34 cellular contexts compared by ENCODE assay signal in genomic region chr7:77476871-77477270, GRCh38.
"Had no signal": no experiment of that assay in that cellular context is flagged by ENCODE, and none has a peak within 500 bp of the region (broad histone marks: within the 10 kb centered on the region; RNA-seq: fewer than 3 reads in every experiment).

No MANE protein-coding gene starts in this region.

- DNase-seq: activated CD4-positive, alpha-beta memory T cell treated with anti-CD3 and anti-CD28 coated beads for 36 hours; activated CD4-positive, alpha-beta T cell treated with anti-CD3 and anti-CD28 coated beads for 1 hour; activated CD4-positive, alpha-beta T cell treated with anti-CD3 and anti-CD28 coated beads for 4 hours; activated CD4-positive, alpha-beta T cell treated with anti-CD3 and anti-CD28 coated beads, Interleukin-2, amount 50 U/mL, for 1 hour; activated CD8-positive, alpha-beta memory T cell treated with anti-CD3 and anti-CD28 coated beads, Interleukin-2, amount 10 ng/mL, durations not matched to agents 7 days and 5 days; activated CD8-positive, alpha-beta memory T cell treated with anti-CD3 and anti-CD28 coated beads, Interleukin-2, amount 50 U/mL, for 4 hours; activated CD8-positive, alpha-beta T cell treated with anti-CD3 and anti-CD28 coated beads, Interleukin-2, amount 10 ng/mL, durations not matched to agents 7 days and 5 days; activated effector memory CD4-positive, alpha-beta T cell treated with anti-CD3 and anti-CD28 coated beads, Interleukin-2, amount 50 U/mL, for 16 hours; activated naive CD4-positive, alpha-beta T cell treated with anti-CD3 and anti-CD28 coated beads for 36 hours; activated naive CD8-positive, alpha-beta T cell treated with anti-CD3 and anti-CD28 coated beads for 36 hours; activated naive CD8-positive, alpha-beta T cell treated with anti-CD3 and anti-CD28 coated beads, Interleukin-2, amount 50 U/mL, for 24 hours; activated T-cell treated with anti-CD3 and anti-CD28 coated beads, Interleukin-2, amount 50 U/mL, for 1 hour; activated T-cell treated with anti-CD3 and anti-CD28 coated beads, Interleukin-2, amount 50 U/mL, for 48 hours; adrenal gland; amygdala; aorta; body of pancreas; caudate nucleus; cortex of kidney; dermis blood vessel endothelial cell; effector CD4-positive, alpha-beta T cell; effector memory CD8-positive, alpha-beta T cell; erythroblast; head of caudate nucleus; T-helper 1 cell; T-helper 17 cell; T1000 had no signal

- H3K4me3 ChIP-seq: adrenal gland, body of pancreas, esophagus muscularis mucosa had no signal

- H3K27me3 ChIP-seq: adrenal gland, body of pancreas, esophagus muscularis mucosa had no signal

- H3K4me3 Mint-ChIP-seq: activated CD4-positive, alpha-beta memory T cell treated with anti-CD3 and anti-CD28 coated beads for 36 hours; activated CD8-positive, alpha-beta memory T cell treated with anti-CD3 and anti-CD28 coated beads, Interleukin-2, amount 10 ng/mL, durations not matched to agents 7 days and 5 days; activated CD8-positive, alpha-beta T cell treated with anti-CD3 and anti-CD28 coated beads, Interleukin-2, amount 10 ng/mL, durations not matched to agents 7 days and 5 days; activated naive CD4-positive, alpha-beta T cell treated with anti-CD3 and anti-CD28 coated beads for 36 hours; activated naive CD4-positive, alpha-beta T cell treated with anti-CD3 and anti-CD28 coated beads, Interleukin-2, amount 50 U/mL, for 24 hours; activated naive CD8-positive, alpha-beta T cell treated with anti-CD3 and anti-CD28 coated beads for 36 hours; activated naive CD8-positive, alpha-beta T cell treated with anti-CD3 and anti-CD28 coated beads, Interleukin-2, amount 50 U/mL, for 24 hours; activated T-helper 1 cell treated with anti-CD3 and anti-CD28 coated beads, Interleukin-12 subunit alpha, Interleukin-12 subunit beta, Interleukin-2, Interleukin-4 antibody, amounts not matched to agents 30 ng/mL and 10 ng/mL and 1 ng/mL, durations not matched to agents 14 hours and 24 hours and 36 hours; effector memory CD8-positive, alpha-beta T cell; T-helper 17 cell; T-helper 2 cell treated with Interferon-gamma antibody and Interleukin-4, amounts not matched to agents 5 μg/mL and 100 μg/mL, for 36 hours had no signal

- H3K27me3 Mint-ChIP-seq: activated CD4-positive, alpha-beta memory T cell treated with anti-CD3 and anti-CD28 coated beads for 36 hours; activated naive CD4-positive, alpha-beta T cell treated with anti-CD3 and anti-CD28 coated beads, Interleukin-2, amount 50 U/mL, for 24 hours; activated naive CD8-positive, alpha-beta T cell treated with anti-CD3 and anti-CD28 coated beads for 36 hours; activated naive CD8-positive, alpha-beta T cell treated with anti-CD3 and anti-CD28 coated beads, Interleukin-2, amount 50 U/mL, for 24 hours; effector memory CD8-positive, alpha-beta T cell; T-helper 17 cell had no signal

- H3K27ac Mint-ChIP-seq: activated CD4-positive, alpha-beta memory T cell treated with anti-CD3 and anti-CD28 coated beads for 36 hours; activated CD8-positive, alpha-beta memory T cell treated with anti-CD3 and anti-CD28 coated beads, Interleukin-2, amount 10 ng/mL, durations not matched to agents 7 days and 5 days; activated CD8-positive, alpha-beta T cell treated with anti-CD3 and anti-CD28 coated beads, Interleukin-2, amount 10 ng/mL, durations not matched to agents 7 days and 5 days; activated naive CD4-positive, alpha-beta T cell treated with anti-CD3 and anti-CD28 coated beads for 36 hours; activated naive CD4-positive, alpha-beta T cell treated with anti-CD3 and anti-CD28 coated beads, Interleukin-2, amount 50 U/mL, for 24 hours; activated naive CD8-positive, alpha-beta T cell treated with anti-CD3 and anti-CD28 coated beads for 36 hours; activated naive CD8-positive, alpha-beta T cell treated with anti-CD3 and anti-CD28 coated beads, Interleukin-2, amount 50 U/mL, for 24 hours; activated T-helper 1 cell treated with anti-CD3 and anti-CD28 coated beads, Interleukin-12 subunit alpha, Interleukin-12 subunit beta, Interleukin-2, Interleukin-4 antibody, amounts not matched to agents 30 ng/mL and 10 ng/mL and 1 ng/mL, durations not matched to agents 14 hours and 24 hours and 36 hours; activated T-helper 2 cell treated with anti-CD3 and anti-CD28 coated beads, Interferon-gamma antibody, Interleukin-2, Interleukin-4, amounts not matched to agents 10 μg/mL and 5 μg/mL and 100 μg/mL, durations not matched to agents 14 hours and 24 hours and 36 hours; effector memory CD8-positive, alpha-beta T cell; T-helper 17 cell; T-helper 2 cell treated with Interferon-gamma antibody and Interleukin-4, amounts not matched to agents 5 μg/mL and 100 μg/mL, for 36 hours had no signal

- H3K36me3 Mint-ChIP-seq: activated CD4-positive, alpha-beta memory T cell treated with anti-CD3 and anti-CD28 coated beads for 36 hours; activated CD8-positive, alpha-beta memory T cell treated with anti-CD3 and anti-CD28 coated beads, Interleukin-2, amount 10 ng/mL, durations not matched to agents 7 days and 5 days; activated naive CD4-positive, alpha-beta T cell treated with anti-CD3 and anti-CD28 coated beads, Interleukin-2, amount 50 U/mL, for 24 hours; activated naive CD8-positive, alpha-beta T cell treated with anti-CD3 and anti-CD28 coated beads for 36 hours had no signal

- H3K4me1 ChIP-seq: adrenal gland, esophagus muscularis mucosa had no signal

- H3K27ac ChIP-seq: adrenal gland, body of pancreas, esophagus muscularis mucosa had no signal

- FAIRE-seq: colon, frontal cortex had no signal

- H3K9me3 Mint-ChIP-seq: activated CD4-positive, alpha-beta memory T cell treated with anti-CD3 and anti-CD28 coated beads for 36 hours; activated naive CD4-positive, alpha-beta T cell treated with anti-CD3 and anti-CD28 coated beads for 36 hours; activated naive CD4-positive, alpha-beta T cell treated with anti-CD3 and anti-CD28 coated beads, Interleukin-2, amount 50 U/mL, for 24 hours; activated naive CD8-positive, alpha-beta T cell treated with anti-CD3 and anti-CD28 coated beads for 36 hours; activated naive CD8-positive, alpha-beta T cell treated with anti-CD3 and anti-CD28 coated beads, Interleukin-2, amount 50 U/mL, for 24 hours; activated T-helper 1 cell treated with anti-CD3 and anti-CD28 coated beads, Interleukin-12 subunit alpha, Interleukin-12 subunit beta, Interleukin-2, Interleukin-4 antibody, amounts not matched to agents 30 ng/mL and 10 ng/mL and 1 ng/mL, durations not matched to agents 14 hours and 24 hours and 36 hours; activated T-helper 2 cell treated with anti-CD3 and anti-CD28 coated beads, Interferon-gamma antibody, Interleukin-2, Interleukin-4, amounts not matched to agents 10 μg/mL and 5 μg/mL and 100 μg/mL, durations not matched to agents 14 hours and 24 hours and 36 hours; effector memory CD8-positive, alpha-beta T cell; T-helper 2 cell treated with Interferon-gamma antibody and Interleukin-4, amounts not matched to agents 5 μg/mL and 100 μg/mL, for 36 hours had no signal

- ATAC-seq: activated CD8-positive, alpha-beta memory T cell treated with anti-CD3 and anti-CD28 coated beads, Interleukin-2, amount 10 ng/mL, durations not matched to agents 7 days and 5 days; activated CD8-positive, alpha-beta T cell treated with anti-CD3 and anti-CD28 coated beads, Interleukin-2, amount 10 ng/mL, durations not matched to agents 7 days and 5 days; activated naive CD8-positive, alpha-beta T cell treated with anti-CD3 and anti-CD28 coated beads, Interleukin-2, amount 50 U/mL, for 24 hours; body of pancreas; effector memory CD8-positive, alpha-beta T cell; T-helper 17 cell had no signal

- H3K36me3 ChIP-seq: adrenal gland, esophagus muscularis mucosa had no signal

- H3K9me3 ChIP-seq: adrenal gland, body of pancreas, esophagus muscularis mucosa had no signal
